In genomic region chrX:53481093-53481492, GRCh38 we compare ENCODE assay signal across 12 cellular contexts. TPM values are rescaled to one million over a fixed set of nuclear protein-coding genes. Genes with fewer than 3 reads are reported as not detected.
DNase-seq lines count a peak whose midpoint lies in the region; ATAC-seq, FAIRE-seq and TF ChIP-seq lines count a peak whose summit lies in the region.
"Had no signal": no experiment of that assay in that cellular context is flagged by ENCODE, and none has a peak within 500 bp of the region (broad histone marks: within the 10 kb centered on the region; RNA-seq: fewer than 3 reads in every experiment).

No MANE protein-coding gene starts in this region.

- ATAC-seq in IMR-90 (ENCODE audit: low read depth), result no peak
- no peak for ATAC-seq in effector memory CD8-positive, alpha-beta T cell (replicated peaks)

- no peak overlapping the region for H2BK5ac ChIP-seq in IMR-90 (ENCODE audit: low read depth, low read length, poor library complexity, severe bottlenecking)

- no peak overlapping the region for H3K4ac ChIP-seq in IMR-90 (ENCODE audit: low read depth, low read length)

- no peak overlapping the region for H2AFZ ChIP-seq in IMR-90 (replicated peaks; ENCODE audit: low read length, poor library complexity)

- H2BK15ac ChIP-seq in IMR-90 (ENCODE audit: low read depth, low read length), result no peak overlapping the region

- TF ChIP-seq CTCF in IMR-90 (conservative IDR thresholded peaks at IDR 0.05; ENCODE audit: low read depth, low read length) (peak; percentile 37), neural crest cell (conservative IDR thresholded peaks at IDR 0.05) (peak; percentile 46)

- no peak overlapping the region for H3K18ac ChIP-seq in IMR-90 (ENCODE audit: low read depth, low read length)

- no peaks in the 10 kb centered on the region; the same call in 1 of the 2 replicates for H3K4me1 ChIP-seq in IMR-90 (ENCODE audit: control insufficient read depth, insufficient read depth, low read length)

- H3K36me3 ChIP-seq in IMR-90 (ENCODE audit: control insufficient read depth, insufficient read depth, low read length), result no peaks in the 10 kb centered on the region

- H3K27ac Mint-ChIP-seq in activated CD4-positive, alpha-beta memory T cell treated with anti-CD3 and anti-CD28 coated beads, Interleukin-2, amount 10 ng/mL, durations not matched to agents 7 days and 5 days, result no peak overlapping the region
- H3K27ac Mint-ChIP-seq in neural crest cell (ENCODE audit: unreplicated experiment), result no peak overlapping the region
- no peak overlapping the region for H3K27ac Mint-ChIP-seq in effector memory CD8-positive, alpha-beta T cell
- H3K27ac Mint-ChIP-seq: stimulated activated naive CD8-positive, alpha-beta T cell treated with anti-CD3 and anti-CD28 coated beads, Interleukin-15, Interleukin-2, amounts not matched to agents 100 ng/mL and 50 ng/mL, for 24 hours had no signal

- H2AK9ac ChIP-seq in IMR-90 (replicated peaks; ENCODE audit: low read depth, low read length, poor library complexity), result no peak overlapping the region

- H2BK20ac ChIP-seq in IMR-90 (ENCODE audit: low read depth, low read length), result no peak overlapping the region

- no peak overlapping the region for H2AK5ac ChIP-seq in IMR-90 (ENCODE audit: low read depth, low read length)

- H3K4me3 Mint-ChIP-seq in activated CD4-positive, alpha-beta memory T cell treated with anti-CD3 and anti-CD28 coated beads, Interleukin-2, amount 10 ng/mL, durations not matched to agents 7 days and 5 days, result no peak overlapping the region
- no peak overlapping the region for H3K4me3 Mint-ChIP-seq in neural crest cell
- no peak overlapping the region for H3K4me3 Mint-ChIP-seq in effector memory CD8-positive, alpha-beta T cell
- H3K4me3 Mint-ChIP-seq: stimulated activated naive CD8-positive, alpha-beta T cell treated with anti-CD3 and anti-CD28 coated beads, Interleukin-15, Interleukin-2, amounts not matched to agents 100 ng/mL and 50 ng/mL, for 24 hours had no signal

- H3K79me1 ChIP-seq in IMR-90 (ENCODE audit: low read depth in 1 of 2, low read length in 2 of 2), result no peaks in the 10 kb centered on the region

- no peak overlapping the region for H3K14ac ChIP-seq in IMR-90 (replicated peaks; ENCODE audit: low read depth, low read length)

- H3K4me1 Mint-ChIP-seq in activated CD4-positive, alpha-beta memory T cell treated with anti-CD3 and anti-CD28 coated beads, Interleukin-2, amount 10 ng/mL, durations not matched to agents 7 days and 5 days, result no peaks in the 10 kb centered on the region
- H3K4me1 Mint-ChIP-seq in neural crest cell, result no peaks in the 10 kb centered on the region
- H3K4me1 Mint-ChIP-seq in effector memory CD8-positive, alpha-beta T cell (ENCODE audit: low read depth in 2 of 2), result peaks cover 0 to 5% of the 10 kb centered on the region in 2 donors

- dilution Hi-C loops in IMR-90 (cut with HindIII; ENCODE audit: low sequenced_read_pairs, unreplicated experiment), result no loop called here

- no TSS peak for BruUV-seq in IMR-90 (replicated peaks; lab: Mats Ljungman, UMichigan)

- H4K5ac ChIP-seq in IMR-90 (ENCODE audit: low read depth, low read length), result no peak overlapping the region

- H3K4me3 ChIP-seq in IMR-90 (ENCODE audit: insufficient read depth, low read depth, low read length), result no peak overlapping the region

- H3K27ac ChIP-seq in IMR-90 (ENCODE audit: insufficient read depth, low read length), result no peak overlapping the region

- no peak for FAIRE-seq in urothelium cell line (lab: Jason Lieb, UNC)
- FAIRE-seq: frontal cortex had no signal

- H4K8ac ChIP-seq in IMR-90 (ENCODE audit: low read depth in 2 of 2, low read length in 2 of 2), result no peak overlapping the region

- no peak overlapping the region for H4K91ac ChIP-seq in IMR-90 (ENCODE audit: insufficient read depth, low read depth, low read length)

- no peak for TF ChIP-seq POLR2A in IMR-90 (IDR thresholded peaks at IDR 0.05; ENCODE audit: low read depth, low read length)

- H3K9me1 ChIP-seq in IMR-90 (ENCODE audit: insufficient read depth, low read length), result no peaks in the 10 kb centered on the region

- intact Hi-C loops in IMR-90 (cut with micrococcal nuclease), result loop anchor here (5.0 kb wide), 1 partner anchor 169 kb away; no protein-coding TSS in a partner anchor

- no peaks in the 10 kb centered on the region for H4K20me1 ChIP-seq in IMR-90 (ENCODE audit: insufficient read depth, low read length)

- POLR2A ChIA-PET in IMR-90 (lab: Charles Lee; ENCODE audit: unreplicated experiment), result no interaction called here
- POLR2A ChIA-PET in activated CD4-positive, alpha-beta memory T cell treated with anti-CD3 and anti-CD28 coated beads, Interleukin-2, amount 10 ng/mL, durations not matched to agents 7 days and 5 days (lab: Charles Lee), result no interaction called here

- TF ChIP-seq RAD21 in IMR-90 (IDR thresholded peaks at IDR 0.05; ENCODE audit: low read length), result no peak

- DNase-seq in activated CD4-positive, alpha-beta T cell treated with anti-CD3 and anti-CD28 coated beads for 48 hours, result peak; percentile 17
- DNase-seq in activated CD4-positive, alpha-beta T cell treated with anti-CD3 and anti-CD28 coated beads, Interleukin-2, amount 50 U/mL, for 4 hours, result no peak
- DNase-seq in IMR-90, result no peak
- peak; percentile 16 for DNase-seq in activated CD4-positive, alpha-beta memory T cell treated with anti-CD3 and anti-CD28 coated beads, Interleukin-2, amount 10 ng/mL, durations not matched to agents 7 days and 5 days
- no peak for DNase-seq in neural crest cell (ENCODE audit: low read depth, low spot score)
- no peak for DNase-seq in urothelium cell line (ENCODE audit: low spot score)
- DNase-seq in effector memory CD8-positive, alpha-beta T cell, result no peak
- DNase-seq in DMS153 treated with DMSO at 0.1 percent for 48 hours (lab: John Stamatoyannopoulos, UW; ENCODE audit: unreplicated experiment), result no peak
- DNase-seq: GOT3, NCI-H1436 treated with DMSO at 0.1 percent for 48 hours had no signal

- H3K36me3 Mint-ChIP-seq in activated CD4-positive, alpha-beta memory T cell treated with anti-CD3 and anti-CD28 coated beads, Interleukin-2, amount 10 ng/mL, durations not matched to agents 7 days and 5 days (ENCODE audit: low read depth), result no peaks in the 10 kb centered on the region
- H3K36me3 Mint-ChIP-seq in neural crest cell (ENCODE audit: low read depth), result no peaks in the 10 kb centered on the region
- no peaks in the 10 kb centered on the region for H3K36me3 Mint-ChIP-seq in effector memory CD8-positive, alpha-beta T cell (ENCODE audit: insufficient read depth)

- WGBS in IMR-90 (ENCODE audit: extremely low coverage in 2 of 2, insufficient read length in 1 of 2), 2 experiments, result 33% methylated on average over 1 of the region's 5 CpGs; no CpG with 5 or more reads in 1 of the 2 experiments

- peaks cover 24% of the 10 kb centered on the region for H3K27me3 ChIP-seq in IMR-90 (ENCODE audit: control insufficient read depth, insufficient read depth, low read length)

- CTCF ChIA-PET in IMR-90 (lab: Yijun Ruan, JAX), result interaction anchor here (1.0 to 3.5 kb wide), 7 partner anchors 9 to 232 kb away, joined by 3 to 15 read pairs (median 8); no protein-coding TSS in a partner anchor
- CTCF ChIA-PET in activated CD4-positive, alpha-beta memory T cell treated with anti-CD3 and anti-CD28 coated beads, Interleukin-2, amount 10 ng/mL, durations not matched to agents 7 days and 5 days (lab: Charles Lee), result interaction anchor here (0.6 to 3.8 kb wide), 9 partner anchors 9 to 196 kb away, joined by 3 to 31 read pairs (median 6); no protein-coding TSS in a partner anchor

- H3K23ac ChIP-seq in IMR-90 (ENCODE audit: low read depth, low read length), result no peak overlapping the region

- no peak overlapping the region for H2BK120ac ChIP-seq in IMR-90 (ENCODE audit: low read depth, low read length)

- no peak overlapping the region for H3K56ac ChIP-seq in IMR-90 (ENCODE audit: extremely low read depth, insufficient read depth, low read length)

- no peaks in the 10 kb centered on the region for H3K9me3 Mint-ChIP-seq in activated CD4-positive, alpha-beta memory T cell treated with anti-CD3 and anti-CD28 coated beads, Interleukin-2, amount 10 ng/mL, durations not matched to agents 7 days and 5 days
- H3K9me3 Mint-ChIP-seq in neural crest cell, result peaks cover 4% of the 10 kb centered on the region
- no peaks in the 10 kb centered on the region for H3K9me3 Mint-ChIP-seq in effector memory CD8-positive, alpha-beta T cell
- H3K9me3 Mint-ChIP-seq: stimulated activated naive CD8-positive, alpha-beta T cell treated with anti-CD3 and anti-CD28 coated beads, Interleukin-15, Interleukin-2, amounts not matched to agents 100 ng/mL and 50 ng/mL, for 24 hours had no signal

- no peaks in the 10 kb centered on the region for H3K9me3 ChIP-seq in IMR-90 (ENCODE audit: control insufficient read depth, insufficient read depth, low read length)

- no peak overlapping the region for H3K4me2 ChIP-seq in IMR-90 (ENCODE audit: low read depth, low read length)

- in situ Hi-C loops in IMR-90 (cut with MboI; ENCODE audit: low sequenced_read_pairs), result no loop called here

- no peak overlapping the region for H3K9ac ChIP-seq in IMR-90 (ENCODE audit: low read depth, low read length)

- peaks cover 4% of the 10 kb centered on the region for H3K27me3 Mint-ChIP-seq in activated CD4-positive, alpha-beta memory T cell treated with anti-CD3 and anti-CD28 coated beads, Interleukin-2, amount 10 ng/mL, durations not matched to agents 7 days and 5 days
- peaks cover 5% of the 10 kb centered on the region for H3K27me3 Mint-ChIP-seq in neural crest cell (ENCODE audit: low read depth)
- H3K27me3 Mint-ChIP-seq in effector memory CD8-positive, alpha-beta T cell, result peaks cover 7 to 9% of the 10 kb centered on the region in 2 donors

RNA-seq across cellular contexts. Expression of gene HSD17B10, which starts 46.9 kb away (rescaled TPM):
- total RNA-seq in IMR-90 (2012; rRNA removed) (80.5 and 99.8 TPM in 2 replicates), neural crest cell (135 and 137 TPM in 2 replicates)
- 118 and 125 TPM in 2 replicates for polyA plus RNA-seq in IMR-90 (2012; rRNA removed)
- 142 and 162 TPM in 2 replicates for polyA plus RNA-seq in IMR-90 (2012; cell fraction: cytosol; rRNA removed)
- polyA plus RNA-seq in IMR-90 (2012; cell fraction: nucleus; rRNA removed; ENCODE audit: low replicate concordance), result 53.3 and 65.7 TPM in 2 replicates
- total RNA-seq in activated CD4-positive, alpha-beta memory T cell treated with anti-CD3 and anti-CD28 coated beads, Interleukin-2, amount 10 ng/mL, durations not matched to agents 7 days and 5 days, result 10 to 100 TPM; 73.2 to 74.0 TPM

RNA-seq across cellular contexts. Expression of gene RIBC1, which starts 58.4 kb away (rescaled TPM):
- total RNA-seq in IMR-90 (2012; rRNA removed) (0.36 and 0.83 TPM in 2 replicates), neural crest cell (1.3 and 1.5 TPM in 2 replicates)
- 0.31 and 0.39 TPM in 2 replicates for polyA plus RNA-seq in IMR-90 (2012; rRNA removed)
- polyA plus RNA-seq in IMR-90 (2012; cell fraction: cytosol; rRNA removed), result 0.14 and 0.30 TPM in 2 replicates
- 0.27 and 0.62 TPM in 2 replicates for polyA plus RNA-seq in IMR-90 (2012; cell fraction: nucleus; rRNA removed; ENCODE audit: low replicate concordance)
- total RNA-seq in activated CD4-positive, alpha-beta memory T cell treated with anti-CD3 and anti-CD28 coated beads, Interleukin-2, amount 10 ng/mL, durations not matched to agents 7 days and 5 days, result 1 to 10 TPM; 1.1 to 1.3 TPM

RNA-seq across cellular contexts. Expression of gene SMC1A, which starts 58.6 kb away (rescaled TPM):
- total RNA-seq in IMR-90 (2012; rRNA removed), result 41.0 and 43.0 TPM in 2 replicates
- polyA plus RNA-seq in IMR-90 (2012; rRNA removed), result 34.3 and 35.8 TPM in 2 replicates
- 8.7 and 25.6 TPM in 2 replicates for polyA plus RNA-seq in IMR-90 (2012; cell fraction: cytosol; rRNA removed)
- polyA plus RNA-seq in IMR-90 (2012; cell fraction: nucleus; rRNA removed; ENCODE audit: low replicate concordance), result 11.1 and 37.4 TPM in 2 replicates
- 100 to 1,000 TPM; 130 to 132 TPM for total RNA-seq in activated CD4-positive, alpha-beta memory T cell treated with anti-CD3 and anti-CD28 coated beads, Interleukin-2, amount 10 ng/mL, durations not matched to agents 7 days and 5 days
- 129 and 153 TPM in 2 replicates for total RNA-seq in neural crest cell

Comparison
In these comparisons a context has a peak if more than half of its experiments do, and no peak if none do; other contexts are left out.
1. DNase-seq: peak in activated CD4-positive, alpha-beta T cell treated with anti-CD3 and anti-CD28 coated beads for 48 hours (single experiment) and activated CD4-positive, alpha-beta memory T cell treated with anti-CD3 and anti-CD28 coated beads, Interleukin-2, amount 10 ng/mL, durations not matched to agents 7 days and 5 days (single experiment); none in activated CD4-positive, alpha-beta T cell treated with anti-CD3 and anti-CD28 coated beads, Interleukin-2, amount 50 U/mL, for 4 hours (0 of 2), IMR-90 (single experiment), neural crest cell (single experiment), urothelium cell line (single experiment), effector memory CD8-positive, alpha-beta T cell (0 of 3) and DMS153 treated with DMSO at 0.1 percent for 48 hours (single experiment).